Comparison of ENCODE assay signal across 9 cellular contexts in genomic region chr5:73045623-73046022, GRCh38.
"Had no signal": no experiment of that assay in that cellular context is flagged by ENCODE, and none has a peak within 500 bp of the region (broad histone marks: within the 10 kb centered on the region; RNA-seq: fewer than 3 reads in every experiment).

No MANE protein-coding gene starts in this region.

- FAIRE-seq: HTR-8/SVneo had no signal

- H3K9me3 Mint-ChIP-seq: H9 had no signal

- H3K4me1 Mint-ChIP-seq: H9 had no signal

- H3K9ac ChIP-seq: GM23248, KMS-11 had no signal

- H3K4me3 ChIP-seq: GM23248 had no signal

- H3K27ac Mint-ChIP-seq: H9 had no signal

- H3K27ac ChIP-seq: GM23248, KMS-11 had no signal

- H2AFZ ChIP-seq: GM23248 had no signal

- H3K4me2 ChIP-seq: KMS-11 had no signal

- H3K4me3 Mint-ChIP-seq: H9 had no signal

- DNase-seq: GM23248, GOT3, H9, HCEC 1CT, IMR-90, Karpas-422, KBM-7 had no signal
